ENCODE assay signal across 9 cellular contexts in genomic region chr11:63567044-63567840, GRCh38. TPM values are rescaled to one million over a fixed set of nuclear protein-coding genes. Genes with fewer than 3 reads are reported as not detected.
DNase-seq lines count a peak whose midpoint lies in the region; ATAC-seq, FAIRE-seq and TF ChIP-seq lines count a peak whose summit lies in the region.
"Had no signal": no experiment of that assay in that cellular context is flagged by ENCODE, and none has a peak within 500 bp of the region (broad histone marks: within the 10 kb centered on the region; RNA-seq: fewer than 3 reads in every experiment).

No MANE protein-coding gene starts in this region.

- peak overlapping the region; percentile 96 for H3K27ac Mint-ChIP-seq in central memory CD8-positive, alpha-beta T cell (ENCODE audit: low read depth)

- no peak overlapping the region for H3K4ac ChIP-seq in mesenchymal stem cell (ENCODE audit: low read depth in 1 of 2, low read length in 2 of 2)

- H3K79me1 ChIP-seq in mesenchymal stem cell (replicated peaks; ENCODE audit: low read length, poor library complexity, severe bottlenecking): no peaks in the 10 kb centered on the region

- H2BK15ac ChIP-seq in mesenchymal stem cell (ENCODE audit: low read depth, poor library complexity, severe bottlenecking): no peak overlapping the region

- H2BK120ac ChIP-seq in mesenchymal stem cell (ENCODE audit: low read depth, low read length): no peak overlapping the region

- no peak overlapping the region for H3K4me3 ChIP-seq in DND-41 (ENCODE audit: low read depth in 1 of 2, low read length in 2 of 2)
- H3K4me3 ChIP-seq in mesenchymal stem cell (ENCODE audit: insufficient read depth in 1 of 2, low read depth in 1 of 2, low read length in 2 of 2): no peak overlapping the region
- H3K4me3 ChIP-seq in thoracic aorta: no peak overlapping the region

- no peak overlapping the region for H4K91ac ChIP-seq in mesenchymal stem cell (ENCODE audit: low read length)

- H4K8ac ChIP-seq in mesenchymal stem cell (ENCODE audit: low read length): no peak overlapping the region

- H3K14ac ChIP-seq in mesenchymal stem cell (ENCODE audit: low read length in 2 of 2): no peak overlapping the region

- no peaks in the 10 kb centered on the region for H4K20me1 ChIP-seq in DND-41 (ENCODE audit: insufficient read depth, low read length)

- H3K9me3 ChIP-seq in DND-41 (ENCODE audit: insufficient read depth, low read length, severe bottlenecking): no peaks in the 10 kb centered on the region
- H3K9me3 ChIP-seq in mesenchymal stem cell (ENCODE audit: control insufficient read depth, low read length): no peaks in the 10 kb centered on the region
- H3K9me3 ChIP-seq in thoracic aorta: no peaks in the 10 kb centered on the region

- no peaks in the 10 kb centered on the region for H3K9me3 Mint-ChIP-seq in central memory CD8-positive, alpha-beta T cell

- H3K4me1 Mint-ChIP-seq in central memory CD8-positive, alpha-beta T cell: peaks cover 41% of the 10 kb centered on the region

- 76% methylated on average over 5 of the region's 5 CpGs for WGBS in mesenchymal stem cell

- H3K27me3 ChIP-seq in DND-41 (ENCODE audit: insufficient read depth, low read length, poor library complexity): no peaks in the 10 kb centered on the region
- H3K27me3 ChIP-seq in mesenchymal stem cell (ENCODE audit: control insufficient read depth in 1 of 2, insufficient read depth in 1 of 2, low read length in 2 of 2): no peaks in the 10 kb centered on the region
- no peaks in the 10 kb centered on the region for H3K27me3 ChIP-seq in thoracic aorta (replicated peaks; ENCODE audit: insufficient read depth)

- no peaks in the 10 kb centered on the region for H3K27me3 Mint-ChIP-seq in central memory CD8-positive, alpha-beta T cell

- H3K9ac ChIP-seq in DND-41 (ENCODE audit: low read depth, low read length) (no peak overlapping the region), mesenchymal stem cell (ENCODE audit: low read length) (peak overlapping the region; percentile 80)

- no peak overlapping the region for H3K4me2 ChIP-seq in DND-41 (ENCODE audit: insufficient read depth, low read length)
- no peak overlapping the region for H3K4me2 ChIP-seq in mesenchymal stem cell (ENCODE audit: low read length, poor library complexity, severe bottlenecking)

- H3K36me3 Mint-ChIP-seq in central memory CD8-positive, alpha-beta T cell (ENCODE audit: insufficient read depth): peaks cover 13% of the 10 kb centered on the region
- H3K36me3 Mint-ChIP-seq: brain had no signal

- H3K79me2 ChIP-seq in DND-41 (ENCODE audit: insufficient read depth, low read length): no peaks in the 10 kb centered on the region

- peak overlapping the region; percentile 24 for H3K4me3 Mint-ChIP-seq in central memory CD8-positive, alpha-beta T cell
- H3K4me3 Mint-ChIP-seq: brain had no signal

- H3K27ac ChIP-seq in DND-41 (ENCODE audit: low read length) (no peak overlapping the region), mesenchymal stem cell (ENCODE audit: low read length, poor library complexity, severe bottlenecking) (peak overlapping the region; percentile 48), thoracic aorta (no peak overlapping the region)

- H2AFZ ChIP-seq in DND-41 (ENCODE audit: low read depth, low read length) (no peak overlapping the region), mesenchymal stem cell (ENCODE audit: low read depth, low read length) (no peak overlapping the region)

- FAIRE-seq in HTR-8/SVneo (lab: Jason Lieb, UNC): no peak

- no peak overlapping the region for H2AK5ac ChIP-seq in mesenchymal stem cell (ENCODE audit: low read length, severe bottlenecking)

- TF ChIP-seq CTCF in DND-41 (IDR thresholded peaks at IDR 0.05; ENCODE audit: borderline replicate concordance, extremely low read depth, low read length, poor library complexity, severe bottlenecking): no peak
- TF ChIP-seq CTCF in thoracic aorta (IDR thresholded peaks at IDR 0.05): no peak

- no peak overlapping the region for H2BK12ac ChIP-seq in mesenchymal stem cell (ENCODE audit: low read length in 2 of 2)

- no peak overlapping the region for H2BK5ac ChIP-seq in mesenchymal stem cell (ENCODE audit: low read depth, low read length, poor library complexity, severe bottlenecking)

- ATAC-seq in DND-41 (ENCODE audit: insufficient read depth, low read depth): peak; percentile 56; the same call in 2 of the 3 replicates
- peak; percentile 70 for ATAC-seq in GM21529 (IDR thresholded peaks at IDR 0.05; ENCODE audit: unreplicated experiment)
- ATAC-seq in central memory CD8-positive, alpha-beta T cell (replicated peaks; ENCODE audit: extremely low read depth, poor library complexity, severe bottlenecking): peak; percentile 92
- peak; percentile 88 for ATAC-seq in thoracic aorta (ENCODE audit: insufficient number of reproducible peaks, low FRiP score, low read depth)

- DNase-seq in DND-41 (no peak), HTR-8/SVneo (ENCODE audit: insufficient read length, low spot score) (peak; percentile 50), T-helper 22 cell (ENCODE audit: low read depth) (peak; percentile 78), mesenchymal stem cell (peak; percentile 85), thoracic aorta (ENCODE audit: low spot score) (no peak), NCI-H128 (lab: John Stamatoyannopoulos, UW; ENCODE audit: unreplicated experiment) (no peak)
- DNase-seq in central memory CD8-positive, alpha-beta T cell (ENCODE audit: low spot score in 2 of 2): peak in 1 of 2 donors; percentile 90

- H3K36me3 ChIP-seq in DND-41 (ENCODE audit: insufficient read depth, low read length) (no peaks in the 10 kb centered on the region), mesenchymal stem cell (ENCODE audit: control insufficient read depth in 1 of 2, insufficient read depth in 2 of 2, low read depth in 1 of 2, low read length in 2 of 2) (no peaks in the 10 kb centered on the region), thoracic aorta (no peaks in the 10 kb centered on the region)

- H3K4me1 ChIP-seq in DND-41 (ENCODE audit: insufficient read depth, low read length): no peaks in the 10 kb centered on the region
- peaks cover 9% of the 10 kb centered on the region for H3K4me1 ChIP-seq in mesenchymal stem cell (ENCODE audit: control insufficient read depth, insufficient read depth, low read depth, low read length)
- H3K4me1 ChIP-seq in thoracic aorta (ENCODE audit: control insufficient read depth in 1 of 2, low read depth in 2 of 2): peaks cover 13 to 14% of the 10 kb centered on the region in 2 donors

- H3K18ac ChIP-seq in mesenchymal stem cell (ENCODE audit: low read depth in 1 of 2, low read length in 2 of 2): peak overlapping the region in 1 of 2 experiments; percentile 82

- no peak overlapping the region for H3K23ac ChIP-seq in mesenchymal stem cell (ENCODE audit: low read length in 2 of 2)

RNA-seq across cellular contexts. Expression of gene PLAAT2, which starts 4.1 kb away (rescaled TPM):
- not detected for polyA plus RNA-seq in mesenchymal stem cell (2013, experiment 1 of 2)
- not detected for polyA plus RNA-seq in mesenchymal stem cell (2013, experiment 2 of 2)
- total RNA-seq in thoracic aorta: not detected

RNA-seq across cellular contexts. Expression of gene PLAAT4, which starts 30.6 kb away (rescaled TPM):
- polyA plus RNA-seq in mesenchymal stem cell (2013, experiment 1 of 2): 13.1 TPM
- 14.3 TPM for polyA plus RNA-seq in mesenchymal stem cell (2013, experiment 2 of 2)
- total RNA-seq in thoracic aorta: 10 to 100 TPM; 19.2 to 20.4 TPM

RNA-seq across cellular contexts. Expression of gene PLAAT3, which starts 47.0 kb away (rescaled TPM):
- polyA plus RNA-seq in mesenchymal stem cell (2013, experiment 1 of 2): 4.6 TPM
- 4.8 TPM for polyA plus RNA-seq in mesenchymal stem cell (2013, experiment 2 of 2)
- total RNA-seq in thoracic aorta: 10 to 100 TPM; 29.5 to 48.7 TPM

Comparison
In these comparisons a context has a peak if more than half of its experiments do, and no peak if none do; other contexts are left out.
1. DNase-seq: peak in HTR-8/SVneo (single experiment), T-helper 22 cell (single experiment) and mesenchymal stem cell (single experiment); none in DND-41 (single experiment), thoracic aorta (single experiment) and NCI-H128 (single experiment).
2. Peak in every context shown above with its lines, with median percentiles within 50 percentile points of each other: ATAC-seq.